ENCODE assay signal across 2 cellular contexts in the genomic region with DNA sequence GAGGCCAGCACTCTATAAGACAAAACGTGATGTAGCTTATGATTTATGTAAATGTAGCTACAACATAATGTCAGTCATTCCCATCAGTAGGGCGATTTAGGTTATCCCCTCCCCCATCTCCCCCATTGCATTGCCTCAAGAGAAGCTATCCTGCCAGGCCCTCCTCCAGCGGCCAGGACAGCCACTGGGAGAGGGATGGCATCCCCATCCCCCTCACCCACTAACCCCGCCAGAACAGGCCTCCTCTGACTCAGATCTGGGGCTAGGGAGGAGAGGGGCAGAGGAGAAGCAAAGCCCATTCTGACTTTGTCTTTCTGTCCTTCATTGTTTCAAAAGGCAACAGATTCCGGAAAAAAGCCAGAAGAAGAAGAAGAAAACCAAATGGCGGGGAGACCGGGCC.
A peak's percentile ranks its signal among the peaks of the same experiment; 100 is the strongest.
TF ChIP-seq lines count a peak whose summit lies in the region.

No MANE protein-coding gene starts in this region.

TF ChIP-seq in GM23338, 12 proteins besides CTCF, POLR2A, EP300 and RAD21:
- TF ChIP-seq, protein P1, sequence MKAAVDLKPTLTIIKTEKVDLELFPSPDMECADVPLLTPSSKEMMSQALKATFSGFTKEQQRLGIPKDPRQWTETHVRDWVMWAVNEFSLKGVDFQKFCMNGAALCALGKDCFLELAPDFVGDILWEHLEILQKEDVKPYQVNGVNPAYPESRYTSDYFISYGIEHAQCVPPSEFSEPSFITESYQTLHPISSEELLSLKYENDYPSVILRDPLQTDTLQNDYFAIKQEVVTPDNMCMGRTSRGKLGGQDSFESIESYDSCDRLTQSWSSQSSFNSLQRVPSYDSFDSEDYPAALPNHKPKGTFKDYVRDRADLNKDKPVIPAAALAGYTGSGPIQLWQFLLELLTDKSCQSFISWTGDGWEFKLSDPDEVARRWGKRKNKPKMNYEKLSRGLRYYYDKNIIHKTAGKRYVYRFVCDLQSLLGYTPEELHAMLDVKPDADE (IDR thresholded peaks at IDR 0.05): no peak

TF ChIP-seq in H1, 55 proteins besides CTCF, POLR2A, EP300 and RAD21:
- TF ChIP-seq POU5F1 (IDR thresholded peaks at IDR 0.05; ENCODE audit: low read depth, low read length): no peak
- no peak for TF ChIP-seq TBP (IDR thresholded peaks at IDR 0.05; ENCODE audit: low read depth, low read length)
- peak; percentile 35; the same call in 1 of the 2 replicates for TF ChIP-seq KDM1A (IDR thresholded peaks at IDR 0.05; ENCODE audit: borderline replicate concordance, low read length)
- no peak for TF ChIP-seq KDM5A (IDR thresholded peaks at IDR 0.05; ENCODE audit: low read length)
- no peak for TF ChIP-seq RFX5 (IDR thresholded peaks at IDR 0.05; ENCODE audit: borderline replicate concordance, low read depth, low read length)
